1 cellular context compared by ENCODE assay signal in genomic region chr22:40789131-40789530, GRCh38.
TF ChIP-seq lines count a peak whose summit lies in the region.

No MANE protein-coding gene starts in this region.

TF ChIP-seq in WTC11, 78 proteins besides CTCF, POLR2A, EP300 and RAD21 (continued from another document):
- TF ChIP-seq ZNF425 (CRISPR knock-in tag; conservative IDR thresholded peaks at IDR 0.05) (no peak), NFE2L1 (CRISPR knock-in tag; IDR thresholded peaks at IDR 0.05) (no peak), USF1 (CRISPR knock-in tag; IDR thresholded peaks at IDR 0.05) (no peak), ESRRA (CRISPR knock-in tag; IDR thresholded peaks at IDR 0.05; ENCODE audit: borderline replicate concordance) (no peak), ETV6 (CRISPR knock-in tag; IDR thresholded peaks at IDR 0.05) (no peak)
